In genomic region chr1:13582713-13583443, GRCh38 we compare ENCODE assay signal across 18 cellular contexts. TPM values are rescaled to one million over a fixed set of nuclear protein-coding genes. Genes with fewer than 3 reads are reported as not detected.
DNase-seq lines count a peak whose midpoint lies in the region; ATAC-seq, FAIRE-seq and TF ChIP-seq lines count a peak whose summit lies in the region.
"Had no signal": no experiment of that assay in that cellular context is flagged by ENCODE, and none has a peak within 500 bp of the region (broad histone marks: within the 10 kb centered on the region; RNA-seq: fewer than 3 reads in every experiment).

No MANE protein-coding gene starts in this region.

- no peaks in the 10 kb centered on the region for H3K9me1 ChIP-seq in keratinocyte (ENCODE audit: control insufficient read depth, extremely low read depth, insufficient read depth, low read length)

- H3K27me3 ChIP-seq in keratinocyte (ENCODE audit: control insufficient read depth, extremely low read depth, insufficient read depth, low read length) (no peaks in the 10 kb centered on the region), psoas muscle (ENCODE audit: insufficient read depth in 3 of 3, low read length in 2 of 3) (peaks cover 0 to 15% (median 0%) of the 10 kb centered on the region in 3 donors)

- H3K27ac ChIP-seq in keratinocyte (ENCODE audit: control insufficient read depth, insufficient read depth, low read length) (no peak overlapping the region), psoas muscle (peak overlapping the region; percentile 86), coronary artery (no peak overlapping the region)

- H2AFZ ChIP-seq in keratinocyte (ENCODE audit: control insufficient read depth, low read length): no peak overlapping the region

- no peaks in the 10 kb centered on the region for H4K20me1 ChIP-seq in keratinocyte (ENCODE audit: control insufficient read depth, extremely low read depth, insufficient read depth, low read length)

- H3K9me3 ChIP-seq in keratinocyte (ENCODE audit: control insufficient read depth, low read depth, low read length) (no peaks in the 10 kb centered on the region), psoas muscle (no peaks in the 10 kb centered on the region)

- peaks cover 17% of the 10 kb centered on the region for H3K79me2 ChIP-seq in keratinocyte (ENCODE audit: control insufficient read depth, insufficient read depth, low read length)

- FAIRE-seq in keratinocyte (lab: Jason Lieb, UNC): no peak
- FAIRE-seq: HepG2 had no signal

- H3K36me3 ChIP-seq in keratinocyte (ENCODE audit: control insufficient read depth in 2 of 2, extremely low read depth in 1 of 2, insufficient read depth in 2 of 2, low read length in 2 of 2) (no peaks in the 10 kb centered on the region), psoas muscle (ENCODE audit: insufficient read depth in 1 of 2, low read depth in 1 of 2) (no peaks in the 10 kb centered on the region)

- H3K9ac ChIP-seq in keratinocyte (ENCODE audit: control insufficient read depth, extremely low read depth, insufficient read depth, low read length): peak overlapping the region; percentile 89

- H3K4me3 ChIP-seq in astrocyte of the cerebellum (ENCODE audit: low read depth, low read length) (peak overlapping the region; percentile 72), keratinocyte (ENCODE audit: control insufficient read depth in 2 of 3, extremely low read depth in 1 of 3, insufficient read depth in 2 of 3, low read depth in 1 of 3, low read length in 3 of 3) (peak overlapping the region in 1 of 3 experiments; percentile 79), psoas muscle (peak overlapping the region; percentile 75), coronary artery (no peak overlapping the region)

- TF ChIP-seq CTCF in GM13977 (IDR thresholded peaks at IDR 0.05; ENCODE audit: extremely low read depth, insufficient read depth, missing control alignments) (no peak), astrocyte of the cerebellum (IDR thresholded peaks at IDR 0.05; ENCODE audit: low read depth, low read length, missing control alignments) (no peak), keratinocyte (optimal IDR thresholded peaks at IDR 0.05 in 1 of 3, IDR thresholded peaks at IDR 0.05 in 1 of 3, conservative IDR thresholded peaks at IDR 0.05 in 1 of 3; ENCODE audit: extremely low read depth in 1 of 3, insufficient read depth in 2 of 3, low read length in 3 of 3) (no peak), psoas muscle (IDR thresholded peaks at IDR 0.05) (no peak), coronary artery (IDR thresholded peaks at IDR 0.05) (no peak)

- no peak for ATAC-seq in psoas muscle
- ATAC-seq in HG03196 (IDR thresholded peaks at IDR 0.05; ENCODE audit: unreplicated experiment): no peak
- ATAC-seq: activated T-cell treated with anti-CD3 and anti-CD28 coated beads, Interleukin-2, amount 50 U/mL, for 4 hours; HepG2; stimulated activated naive CD8-positive, alpha-beta T cell treated with anti-CD3 and anti-CD28 coated beads, Interleukin-15, Interleukin-2, amounts not matched to agents 100 U/mL and 50 U/mL, for 24 hours had no signal

- H3K4me2 ChIP-seq in keratinocyte (ENCODE audit: control insufficient read depth, extremely low read depth, insufficient read depth, low read depth, low read length): peak overlapping the region; percentile 8

- dilution Hi-C loops in keratinocyte (cut with MboI; ENCODE audit: extremely low pct_ligation_motif_present, low sequenced_read_pairs): no loop called here

- 42 to 58% (median 46%) methylated on average over 27 of the region's 27 CpGs for WGBS in psoas muscle, 3 donors

- DNase-seq in GM13977 (ENCODE audit: low spot score): peak; percentile 14
- DNase-seq in astrocyte of the cerebellum (ENCODE audit: low read depth): no peak
- no peak for DNase-seq in keratinocyte (ENCODE audit: low read depth, low spot score)
- no peak for DNase-seq in psoas muscle
- no peak for DNase-seq in effector CD8-positive, alpha-beta T cell (lab: John Stamatoyannopoulos, UW)
- DNase-seq in coronary artery (ENCODE audit: low spot score): no peak
- DNase-seq in H4 (ENCODE audit: low spot score): no peak
- DNase-seq: ACHN; activated CD4-positive, alpha-beta memory T cell treated with anti-CD3 and anti-CD28 coated beads, Interleukin-2, amount 10 ng/mL, durations not matched to agents 7 days and 5 days; activated T-cell treated with anti-CD3 and anti-CD28 coated beads, Interleukin-2, amount 50 U/mL, for 4 hours; effector CD4-positive, alpha-beta T cell; NCI-H1694 treated with DMSO at 0.1 percent for 48 hours; NCI-H446 treated with DMSO at 0.1 percent for 48 hours; NK-92 treated with Interleukin-12 subunit alpha and Interleukin-12 subunit beta, amount 100 ng/mL, for 24 hours; stimulated activated CD4-positive, alpha-beta T cell treated with anti-CD3 and anti-CD28 coated beads, Interleukin-15, amount 100 ng/mL, for 24 hours; stimulated activated naive CD8-positive, alpha-beta T cell treated with anti-CD3 and anti-CD28 coated beads, Interleukin-15, Interleukin-2, amounts not matched to agents 100 U/mL and 50 U/mL, for 24 hours had no signal

- peaks cover 46% of the 10 kb centered on the region for H3K4me1 ChIP-seq in keratinocyte (ENCODE audit: control insufficient read depth, extremely low read depth, insufficient read depth, low read length)
- no peaks in the 10 kb centered on the region for H3K4me1 ChIP-seq in psoas muscle

- in situ Hi-C loops in GM13977 (cut with MboI; ENCODE audit: low pct_unique_long_range_greater_than_20kb, low sequenced_read_pairs, unreplicated experiment): no loop called here
- in situ Hi-C loops in astrocyte of the cerebellum (cut with HindIII; ENCODE audit: low sequenced_read_pairs): no loop called here

- intact Hi-C loops in psoas muscle (cut with DNase I): no loop called here

RNA-seq across cellular contexts. Expression of gene PDPN, which starts 0.8 kb away (rescaled TPM):
- 27.5 to 110 TPM (median 29.9 TPM) in 3 replicates for polyA plus RNA-seq in keratinocyte
- polyA plus RNA-seq in keratinocyte (2011; ENCODE audit: low read depth): 42.5 TPM
- 79.0 and 96.5 TPM in 2 replicates for polyA plus RNA-seq in keratinocyte (2011; cell fraction: cytosol; rRNA removed)
- 132 and 134 TPM in 2 replicates for polyA plus RNA-seq in keratinocyte (2011; cell fraction: nucleus; rRNA removed)
- 61.7 and 117 TPM in 2 replicates for polyA plus RNA-seq in keratinocyte (2012; ENCODE audit: low replicate concordance)
- 15.7 to 66.3 TPM (median 23.9 TPM) in 3 replicates for polyA minus RNA-seq in keratinocyte
- polyA minus RNA-seq in keratinocyte (2011; cell fraction: cytosol; rRNA and poly(A)+ RNA removed): 37.0 TPM
- 17.3 and 46.8 TPM in 2 replicates for polyA minus RNA-seq in keratinocyte (2011; cell fraction: nucleus; rRNA and poly(A)+ RNA removed)
- total RNA-seq in psoas muscle: 10 to 100 TPM; 22.4 to 33.8 (median 28.7) TPM
- 10 to 100 TPM; 17.2 to 38.4 (median 18.6) TPM for polyA plus RNA-seq in psoas muscle
- total RNA-seq in H4 (2014; rRNA removed; shearing (Covaris generic)): 2.6 and 3.6 TPM in 2 replicates
- total RNA-seq: activated CD4-positive, alpha-beta memory T cell treated with anti-CD3 and anti-CD28 coated beads, Interleukin-2, amount 10 ng/mL, durations not matched to agents 7 days and 5 days; HepG2 had no signal
- polyA plus RNA-seq: HepG2 had no signal
